26 cellular contexts compared by ENCODE assay signal in genomic region chr2:72619622-72620021, GRCh38.
A peak's percentile ranks its signal among the peaks of the same experiment; 100 is the strongest.
DNase-seq lines count a peak whose midpoint lies in the region; ATAC-seq and TF ChIP-seq lines count a peak whose summit lies in the region.
"Had no signal": no experiment of that assay in that cellular context is flagged by ENCODE, and none has a peak within 500 bp of the region (broad histone marks: within the 10 kb centered on the region; RNA-seq: fewer than 3 reads in every experiment).

No MANE protein-coding gene starts in this region.

- WGBS in heart left ventricle, 4 donors = 63 to 86% (median 72%) methylated on average over 3 of the region's 3 CpGs

- H3K4me3 ChIP-seq in heart left ventricle (no peak overlapping the region), right atrium auricular region (no peak overlapping the region), brain microvascular endothelial cell (ENCODE audit: low read depth, low read length) (no peak overlapping the region)
- H3K4me3 ChIP-seq: MG63, testis had no signal

- H3K9me3 ChIP-seq in heart left ventricle (peaks cover 0 to 12% (median 0%) of the 10 kb centered on the region in 12 donors), right atrium auricular region (peaks cover 0 to 11% of the 10 kb centered on the region in 2 donors)
- H3K9me3 ChIP-seq: MG63, testis had no signal

- intact Hi-C loops in heart left ventricle (cut with DNase I) = no loop called here
- intact Hi-C loops in activated CD4-positive, alpha-beta T cell treated with anti-CD3 and anti-CD28 coated beads for 36 hours (cut with DNase I, micrococcal nuclease) = no loop called here

- no peaks in the 10 kb centered on the region for H3K27me3 Mint-ChIP-seq in activated CD4-positive, alpha-beta T cell treated with anti-CD3 and anti-CD28 coated beads for 36 hours
- H3K27me3 Mint-ChIP-seq: memory B cell; natural killer cell treated with Interleukin-12 subunit alpha and Interleukin-12 subunit beta and Interleukin-15 and Interleukin-18, amount 100 ng/mL, for 72 hours; progenitor cell of endocrine pancreas; stimulated activated naive B cell treated with anti-CD40 and anti-IgM and Interleukin-4, amounts not matched to agents 10 μg/mL and 1 μg/mL and 100 μg/mL, for 72 hours had no signal

- POLR2A ChIA-PET in activated CD4-positive, alpha-beta T cell treated with anti-CD3 and anti-CD28 coated beads for 36 hours (lab: Charles Lee) = no interaction called here

- H3K4me1 ChIP-seq in heart left ventricle (peaks cover 0 to 13% (median 0%) of the 10 kb centered on the region in 12 donors), right atrium auricular region (peaks cover 0 to 6% of the 10 kb centered on the region in 2 donors)
- H3K4me1 ChIP-seq: testis had no signal

- DNase-seq in heart left ventricle (peak in 1 of 5 donors; percentile 31), right atrium auricular region (ENCODE audit: low spot score) (no peak), brain microvascular endothelial cell (peak; percentile 47), hepatic stellate cell (ENCODE audit: low spot score) (peak; percentile 9), DMS 273 treated with DMSO at 0.1 percent for 48 hours (lab: John Stamatoyannopoulos, UW) (no peak), cerebellum (ENCODE audit: low spot score) (no peak), NCI-H82 treated with DMSO at 0.1 percent for 48 hours (lab: John Stamatoyannopoulos, UW; ENCODE audit: unreplicated experiment) (no peak)
- no peak for DNase-seq in activated CD4-positive, alpha-beta T cell treated with anti-CD3 and anti-CD28 coated beads for 36 hours
- DNase-seq: activated CD4-positive, CD25-positive, alpha-beta regulatory T cell treated with anti-CD3 and anti-CD28 coated beads, Interleukin-2, amount 50 U/mL, for 72 hours; activated CD8-positive, alpha-beta memory T cell treated with anti-CD3 and anti-CD28 coated beads for 24 hours; endodermal cell; hippocampal formation; MG63; NCI-H1436 treated with DMSO at 0.1 percent for 48 hours; NCI-H446 treated with DMSO at 0.1 percent for 48 hours; stimulated activated CD4-positive, alpha-beta T cell treated with anti-CD3 and anti-CD28 coated beads, Interleukin-1b, Interleukin-23, amount 100 ng/mL, for 48 hours; stimulated activated naive B cell treated with anti-CD40 and anti-IgM and Interleukin-4, amounts not matched to agents 10 μg/mL and 1 μg/mL and 100 μg/mL, for 72 hours; T1000; testis had no signal

- no peak for TF ChIP-seq POLR2A in heart left ventricle (IDR thresholded peaks at IDR 0.05)

- peaks cover 0 to 5% (median 0%) of the 10 kb centered on the region in 9 donors for H3K36me3 ChIP-seq in heart left ventricle
- no peaks in the 10 kb centered on the region for H3K36me3 ChIP-seq in right atrium auricular region
- H3K36me3 ChIP-seq in brain microvascular endothelial cell (replicated peaks) = no peaks in the 10 kb centered on the region
- H3K36me3 ChIP-seq: MG63 had no signal

- H3K36me3 Mint-ChIP-seq in activated CD4-positive, alpha-beta T cell treated with anti-CD3 and anti-CD28 coated beads for 36 hours (ENCODE audit: low read depth) = peaks cover 22% of the 10 kb centered on the region
- H3K36me3 Mint-ChIP-seq: CD14-positive monocyte had no signal

- CTCF ChIA-PET in activated CD4-positive, alpha-beta T cell treated with anti-CD3 and anti-CD28 coated beads for 36 hours (lab: Charles Lee) = interaction anchor here (0.7 kb wide), 1 partner anchor 18 kb away, joined by 4 read pairs; no protein-coding TSS in a partner anchor

- H3K27ac ChIP-seq in heart left ventricle (no peak overlapping the region), right atrium auricular region (no peak overlapping the region), brain microvascular endothelial cell (no peak overlapping the region)
- H3K27ac ChIP-seq: testis had no signal

- TF ChIP-seq CTCF in heart left ventricle (IDR thresholded peaks at IDR 0.05) (no peak), right atrium auricular region (IDR thresholded peaks at IDR 0.05) (no peak), brain microvascular endothelial cell (IDR thresholded peaks at IDR 0.05; ENCODE audit: low read depth, low read length, missing control alignments) (no peak)

- H3K27me3 ChIP-seq in heart left ventricle = no peaks in the 10 kb centered on the region
- no peaks in the 10 kb centered on the region for H3K27me3 ChIP-seq in right atrium auricular region
- H3K27me3 ChIP-seq in brain microvascular endothelial cell (replicated peaks) = no peaks in the 10 kb centered on the region
- H3K27me3 ChIP-seq: MG63, testis had no signal

- in situ Hi-C loops in brain microvascular endothelial cell (cut with HindIII; ENCODE audit: low pct_ligation_motif_present, low sequenced_read_pairs) = no loop called here

- peaks cover 10% of the 10 kb centered on the region for H3K9me3 Mint-ChIP-seq in activated CD4-positive, alpha-beta T cell treated with anti-CD3 and anti-CD28 coated beads for 36 hours (ENCODE audit: low read depth)

- no peak overlapping the region for H3K4me3 Mint-ChIP-seq in activated CD4-positive, alpha-beta T cell treated with anti-CD3 and anti-CD28 coated beads for 36 hours
- H3K4me3 Mint-ChIP-seq: CD14-positive monocyte; endodermal cell; IgD-negative memory B cell; memory B cell; natural killer cell treated with Interleukin-12 subunit alpha and Interleukin-12 subunit beta and Interleukin-15 and Interleukin-18, amount 100 ng/mL, for 72 hours; stimulated activated naive B cell treated with anti-CD40 and anti-IgM and Interleukin-4, amounts not matched to agents 10 μg/mL and 1 μg/mL and 100 μg/mL, for 72 hours had no signal

- no peak overlapping the region for H3K27ac Mint-ChIP-seq in activated CD4-positive, alpha-beta T cell treated with anti-CD3 and anti-CD28 coated beads for 36 hours
- H3K27ac Mint-ChIP-seq: activated naive CD4-positive, alpha-beta T cell treated with anti-CD3 and anti-CD28 coated beads, Interleukin-2, amount 50 U/mL, for 72 hours; CD14-positive monocyte; endodermal cell; IgD-negative memory B cell; memory B cell; natural killer cell treated with Interleukin-12 subunit alpha and Interleukin-12 subunit beta and Interleukin-15 and Interleukin-18, amount 100 ng/mL, for 72 hours; progenitor cell of endocrine pancreas; stimulated activated naive B cell treated with anti-CD40 and anti-IgM and Interleukin-4, amounts not matched to agents 10 μg/mL and 1 μg/mL and 100 μg/mL, for 72 hours had no signal

- no peaks in the 10 kb centered on the region for H3K4me1 Mint-ChIP-seq in activated CD4-positive, alpha-beta T cell treated with anti-CD3 and anti-CD28 coated beads for 36 hours
- H3K4me1 Mint-ChIP-seq: CD14-positive monocyte had no signal

- peak in 3 of 4 donors; percentile 22 to 53 (median 26) for ATAC-seq in heart left ventricle
- no peak for ATAC-seq in activated CD4-positive, alpha-beta T cell treated with anti-CD3 and anti-CD28 coated beads for 36 hours
- ATAC-seq: activated naive CD4-positive, alpha-beta T cell treated with anti-CD3 and anti-CD28 coated beads, Interleukin-2, amount 50 U/mL, for 72 hours; natural killer cell treated with Interleukin-12 subunit alpha and Interleukin-12 subunit beta and Interleukin-15 and Interleukin-18, amount 100 ng/mL, for 72 hours; SK-N-SH treated with all-trans-retinoic acid at 6 μM for 48 hours; stimulated activated naive B cell treated with anti-CD40 and anti-IgM and Interleukin-4, amounts not matched to agents 10 μg/mL and 1 μg/mL and 100 μg/mL, for 72 hours had no signal

Comparison
In these comparisons a context has a peak if more than half of its experiments do, and no peak if none do; other contexts are left out.
1. DNase-seq: peak in brain microvascular endothelial cell (single experiment) and hepatic stellate cell (single experiment); none in right atrium auricular region (single experiment), activated CD4-positive, alpha-beta T cell treated with anti-CD3 and anti-CD28 coated beads for 36 hours (single experiment), DMS 273 treated with DMSO at 0.1 percent for 48 hours (single experiment), cerebellum (single experiment) and NCI-H82 treated with DMSO at 0.1 percent for 48 hours (single experiment).